8 cellular contexts compared by ENCODE assay signal in genomic region chr14:49585803-49586672, GRCh38.
A peak's percentile ranks its signal among the peaks of the same experiment; 100 is the strongest.
DNase-seq lines count a peak whose midpoint lies in the region; ATAC-seq, FAIRE-seq and TF ChIP-seq lines count a peak whose summit lies in the region.

Gene RPS29, minus strand, starts transcription at chr14:49586380. Its CDS starts 34 bp downstream, at chr14:49586346.

- no peak for TF ChIP-seq CTCF in AG09309 (IDR thresholded peaks at IDR 0.05; ENCODE audit: control insufficient read depth, insufficient read depth, low read depth, low read length, missing control alignments)

- ATAC-seq in GM19035 (IDR thresholded peaks at IDR 0.05; ENCODE audit: unreplicated experiment), result peak; percentile 89
- ATAC-seq in HG03354 (IDR thresholded peaks at IDR 0.05; ENCODE audit: poor library complexity, severe bottlenecking, unreplicated experiment), result peak; percentile 91
- peak; percentile 87 for ATAC-seq in activated CD4-positive, CD25-positive, alpha-beta regulatory T cell treated with anti-CD3 and anti-CD28 coated beads, Interleukin-2, amount 50 U/mL, for 24 hours

- DNase-seq in AG09309 (ENCODE audit: low read depth) (peak; percentile 97), NCI-H446 treated with DMSO at 0.1 percent for 48 hours (lab: John Stamatoyannopoulos, UW) (peak; percentile 98), cerebellar cortex (ENCODE audit: low spot score) (peak; percentile 99)
- peak; percentile 96 for DNase-seq in stimulated activated CD4-positive, alpha-beta T cell treated with anti-CD3 and anti-CD28 coated beads, Interleukin-12 subunit alpha, Interleukin-12 subunit beta, amount 100 ng/mL, for 4 hours

- H3K4me3 ChIP-seq in AG09309 (ENCODE audit: control insufficient read depth, low read depth, low read length), result peak within 1 kb of the TSS; percentile 62

- peak; percentile 95 for FAIRE-seq in islet of Langerhans (lab: Jason Lieb, UNC)

Comparison
In these comparisons a context has a peak if more than half of its experiments do, and no peak if none do; other contexts are left out.
1. Peak in every context shown above with its lines: DNase-seq, ATAC-seq and H3K4me3 ChIP-seq.